In genomic region chr5:90153031-90153430, GRCh38 we compare ENCODE assay signal across 20 cellular contexts.
A peak's percentile ranks its signal among the peaks of the same experiment; 100 is the strongest.
DNase-seq lines count a peak whose midpoint lies in the region; ATAC-seq, FAIRE-seq and TF ChIP-seq lines count a peak whose summit lies in the region.
"Had no signal": no experiment of that assay in that cellular context is flagged by ENCODE, and none has a peak within 500 bp of the region (broad histone marks: within the 10 kb centered on the region; RNA-seq: fewer than 3 reads in every experiment).

No MANE protein-coding gene starts in this region.

- H3K9me3 ChIP-seq in endothelial cell of umbilical vein (replicated peaks; ENCODE audit: control insufficient read depth, insufficient read depth, low read length) (no peaks in the 10 kb centered on the region), heart right ventricle (peaks cover 0 to 11% (median 0%) of the 10 kb centered on the region in 11 donors)
- H3K9me3 ChIP-seq: BE2C, HAP-1 had no signal

- intact Hi-C loops in endothelial cell of umbilical vein (cut with micrococcal nuclease): no loop called here
- intact Hi-C loops in heart right ventricle (cut with DNase I): no loop called here

- TF ChIP-seq CTCF in bronchial epithelial cell (IDR thresholded peaks at IDR 0.05; ENCODE audit: insufficient read depth, low read length, severe bottlenecking): no peak
- no peak for TF ChIP-seq CTCF in endothelial cell of umbilical vein (IDR thresholded peaks at IDR 0.05; ENCODE audit: extremely low read depth in 1 of 2, insufficient read depth in 1 of 2, low read depth in 1 of 2, low read length in 2 of 2)
- TF ChIP-seq CTCF in fibroblast of pulmonary artery (IDR thresholded peaks at IDR 0.05; ENCODE audit: low read length, missing control alignments): no peak
- no peak for TF ChIP-seq CTCF in heart right ventricle (IDR thresholded peaks at IDR 0.05)
- no peak for TF ChIP-seq CTCF in coronary artery (IDR thresholded peaks at IDR 0.05)

- H4K20me1 ChIP-seq in endothelial cell of umbilical vein (replicated peaks; ENCODE audit: control insufficient read depth, extremely low read depth, insufficient read depth, low read length): no peaks in the 10 kb centered on the region

- dilution Hi-C loops in endothelial cell of umbilical vein (cut with MboI; ENCODE audit: extremely low pct_ligation_motif_present, low sequenced_read_pairs): no loop called here

- DNase-seq in bronchial epithelial cell (ENCODE audit: low read depth) (peak; percentile 21), endothelial cell of umbilical vein (ENCODE audit: low read depth, low spot score) (peak; percentile 6), fibroblast of pulmonary artery (ENCODE audit: low read depth) (peak; percentile 75), DMS79 treated with DMSO at 0.1 percent for 48 hours (lab: John Stamatoyannopoulos, UW) (no peak), heart right ventricle (no peak), coronary artery (ENCODE audit: low spot score) (no peak)
- DNase-seq: ACHN; BE2C; C1 segment of cervical spinal cord; CD4-positive, CD25-positive, alpha-beta regulatory T cell; CD8-positive, alpha-beta memory T cell; COR-L47; GDM1 had no signal

- TF ChIP-seq POLR2A in endothelial cell of umbilical vein (IDR thresholded peaks at IDR 0.05; ENCODE audit: low read depth, low read length): no peak

- FAIRE-seq in bronchial epithelial cell (lab: Jason Lieb, UNC) (no peak), endothelial cell of umbilical vein (lab: Jason Lieb, UNC) (no peak)
- FAIRE-seq: A204.1, D721Med, GM12892, GM18507 had no signal

- H2AFZ ChIP-seq in endothelial cell of umbilical vein (ENCODE audit: low read depth, low read length): no peak overlapping the region

- POLR2A ChIA-PET in endothelial cell of umbilical vein (lab: Charles Lee): no interaction called here

- H3K9me1 ChIP-seq in endothelial cell of umbilical vein (replicated peaks; ENCODE audit: control insufficient read depth, extremely low read depth, insufficient read depth, low read length): no peaks in the 10 kb centered on the region

- BruUV-seq in endothelial cell of umbilical vein (replicated peaks; lab: Mats Ljungman, UMichigan): no TSS peak

- H3K27ac ChIP-seq in endothelial cell of umbilical vein (ENCODE audit: insufficient read depth, low read depth, low read length): no peak overlapping the region
- H3K27ac ChIP-seq in heart right ventricle: no peak overlapping the region
- H3K27ac ChIP-seq in coronary artery: no peak overlapping the region
- H3K27ac ChIP-seq: HL-60 had no signal

- no peak overlapping the region for H3K4me3 ChIP-seq in bronchial epithelial cell (ENCODE audit: low read depth, low read length)
- H3K4me3 ChIP-seq in endothelial cell of umbilical vein (replicated peaks in 1 of 3; ENCODE audit: insufficient read depth in 1 of 3, low read depth in 1 of 3, low read length in 3 of 3): no peak overlapping the region
- no peak overlapping the region for H3K4me3 ChIP-seq in fibroblast of pulmonary artery (replicated peaks; ENCODE audit: low read depth, low read length)
- H3K4me3 ChIP-seq in heart right ventricle: no peak overlapping the region
- H3K4me3 ChIP-seq in coronary artery: no peak overlapping the region
- H3K4me3 ChIP-seq: HAP-1 had no signal

- no peak overlapping the region for H3K4me2 ChIP-seq in endothelial cell of umbilical vein (ENCODE audit: insufficient read depth, low read length)

- H3K27me3 ChIP-seq in bronchial epithelial cell (ENCODE audit: control insufficient read depth, insufficient read depth, low read length): no peaks in the 10 kb centered on the region
- no peaks in the 10 kb centered on the region for H3K27me3 ChIP-seq in endothelial cell of umbilical vein (ENCODE audit: control insufficient read depth in 2 of 2, insufficient read depth in 2 of 2, low read length in 2 of 2)
- H3K27me3 ChIP-seq in heart right ventricle: no peaks in the 10 kb centered on the region
- H3K27me3 ChIP-seq: BE2C had no signal

- ATAC-seq in GM19324 (IDR thresholded peaks at IDR 0.05; ENCODE audit: low FRiP score, unreplicated experiment) (no peak), heart right ventricle (no peak)

- no peaks in the 10 kb centered on the region for H3K79me2 ChIP-seq in endothelial cell of umbilical vein (ENCODE audit: control insufficient read depth, insufficient read depth, low read length)

- H3K4me1 ChIP-seq in endothelial cell of umbilical vein (ENCODE audit: control insufficient read depth, extremely low read depth, insufficient read depth, low read length) (no peaks in the 10 kb centered on the region), heart right ventricle (peaks cover 0 to under 1% (median 0%) of the 10 kb centered on the region in 9 donors)
- H3K4me1 ChIP-seq: BE2C, HAP-1 had no signal

- CTCF ChIA-PET in endothelial cell of umbilical vein (lab: Charles Lee): no interaction called here

- no peak overlapping the region for H3K9ac ChIP-seq in endothelial cell of umbilical vein (replicated peaks; ENCODE audit: extremely low read depth, insufficient read depth, low read length)

- H3K36me3 ChIP-seq in bronchial epithelial cell (ENCODE audit: control insufficient read depth, insufficient read depth, low read length) (no peaks in the 10 kb centered on the region), endothelial cell of umbilical vein (ENCODE audit: control insufficient read depth in 2 of 2, extremely low read depth in 1 of 2, insufficient read depth in 2 of 2, low read length in 2 of 2) (no peaks in the 10 kb centered on the region), heart right ventricle (no peaks in the 10 kb centered on the region)
- H3K36me3 ChIP-seq: BE2C, HAP-1 had no signal

- 66 to 72% methylated on average over 2 of the region's 2 CpGs for WGBS in heart right ventricle, 2 donors

TF ChIP-seq in endothelial cell of umbilical vein, 7 proteins besides CTCF, POLR2A, EP300 and RAD21:
- TF ChIP-seq MYC (IDR thresholded peaks at IDR 0.05; ENCODE audit: low read depth, low read length): no peak
- TF ChIP-seq MAX (IDR thresholded peaks at IDR 0.05; ENCODE audit: insufficient read depth, insufficient read length): no peak
- TF ChIP-seq JUN (IDR thresholded peaks at IDR 0.05; ENCODE audit: borderline replicate concordance, insufficient read depth, insufficient read length, low read depth): no peak

Comparison
In these comparisons a context has a peak if more than half of its experiments do, and no peak if none do; other contexts are left out.
1. DNase-seq: peak in bronchial epithelial cell (single experiment), endothelial cell of umbilical vein (single experiment) and fibroblast of pulmonary artery (single experiment); none in DMS79 treated with DMSO at 0.1 percent for 48 hours (single experiment), heart right ventricle (0 of 2) and coronary artery (single experiment).